19 cellular contexts compared by ENCODE assay signal in genomic region chr4:1970926-1971325, GRCh38. TPM values are rescaled to one million over a fixed set of nuclear protein-coding genes. Genes with fewer than 3 reads are reported as not detected.
DNase-seq lines count a peak whose midpoint lies in the region; ATAC-seq and TF ChIP-seq lines count a peak whose summit lies in the region.
"Had no signal": no experiment of that assay in that cellular context is flagged by ENCODE, and none has a peak within 500 bp of the region (broad histone marks: within the 10 kb centered on the region; RNA-seq: fewer than 3 reads in every experiment).

No MANE protein-coding gene starts in this region.

- no peak for DNase-seq in MCF 10A (ENCODE audit: unreplicated experiment)
- DNase-seq in breast epithelium (ENCODE audit: low spot score in 2 of 2), result no peak
- no peak for DNase-seq in nephron progenitor cell
- DNase-seq in HuH-7 (ENCODE audit: low spot score), result no peak
- no peak for DNase-seq in GM20000 (ENCODE audit: low spot score)
- DNase-seq: COR-L47, DMS 273 treated with DMSO at 0.1 percent for 48 hours, DMS53, DND-41, EL, H9, IMR-90 had no signal

- H3K4me3 ChIP-seq in breast epithelium, result no peak overlapping the region
- H3K4me3 ChIP-seq: BLaER1 treated with 17β-estradiol and CSF1 and Interleukin-3, amounts not matched to agents 10 nM and 100 nM; GM12878 had no signal

- intact Hi-C loops in MCF 10A (cut with micrococcal nuclease) (no loop called here), breast epithelium (cut with DNase I; ENCODE audit: low total_unique reads) (no loop called here)

- ATAC-seq in HG03175 (IDR thresholded peaks at IDR 0.05; ENCODE audit: unreplicated experiment), result no peak
- ATAC-seq: GM12878 had no signal

- H3K4me3 Mint-ChIP-seq in MCF 10A (ENCODE audit: unreplicated experiment) (no peak overlapping the region), nephron progenitor cell (no peak overlapping the region)
- H3K4me3 Mint-ChIP-seq: B cell; CD8-positive, alpha-beta memory T cell; H9 had no signal

- H3K27me3 ChIP-seq in breast epithelium, result no peaks in the 10 kb centered on the region
- H3K27me3 ChIP-seq: BLaER1 treated with 17β-estradiol and CSF1 and Interleukin-3, amounts not matched to agents 10 nM and 100 nM had no signal

- H3K27me3 Mint-ChIP-seq in MCF 10A (ENCODE audit: insufficient read depth, unreplicated experiment), result no peaks in the 10 kb centered on the region
- no peaks in the 10 kb centered on the region for H3K27me3 Mint-ChIP-seq in nephron progenitor cell (ENCODE audit: low read depth, poor library complexity)
- H3K27me3 Mint-ChIP-seq: B cell; CD8-positive, alpha-beta memory T cell had no signal

- H3K9me3 ChIP-seq in breast epithelium, result no peaks in the 10 kb centered on the region
- H3K9me3 ChIP-seq: BLaER1 treated with 17β-estradiol and CSF1 and Interleukin-3, amounts not matched to agents 10 nM and 100 nM had no signal

- BruUV-seq in MCF 10A (replicated peaks; lab: Mats Ljungman, UMichigan), result no TSS peak

- peaks cover 40% of the 10 kb centered on the region for H3K36me3 Mint-ChIP-seq in MCF 10A (ENCODE audit: insufficient read depth, unreplicated experiment)
- H3K36me3 Mint-ChIP-seq in nephron progenitor cell (ENCODE audit: low read depth), result peaks cover 88% of the 10 kb centered on the region

- no peak for TF ChIP-seq POLR2A in breast epithelium (IDR thresholded peaks at IDR 0.05)

- H3K27ac Mint-ChIP-seq in MCF 10A (ENCODE audit: low read depth, unreplicated experiment) (peak overlapping the region; percentile 77), nephron progenitor cell (peak overlapping the region; percentile 93)
- H3K27ac Mint-ChIP-seq: B cell had no signal

- H3K36me3 ChIP-seq in breast epithelium, result no peaks in the 10 kb centered on the region

- H3K4me1 ChIP-seq in breast epithelium, result no peaks in the 10 kb centered on the region
- H3K4me1 ChIP-seq: BLaER1 treated with 17β-estradiol and CSF1 and Interleukin-3, amounts not matched to agents 10 nM and 100 nM had no signal

- H3K9me3 Mint-ChIP-seq in MCF 10A (ENCODE audit: unreplicated experiment), result no peaks in the 10 kb centered on the region
- H3K9me3 Mint-ChIP-seq in nephron progenitor cell, result no peaks in the 10 kb centered on the region
- H3K9me3 Mint-ChIP-seq: CD8-positive, alpha-beta memory T cell; H9 had no signal

- TF ChIP-seq CTCF in MCF 10A (IDR thresholded peaks at IDR 0.05; ENCODE audit: unreplicated experiment) (no peak), breast epithelium (IDR thresholded peaks at IDR 0.05) (no peak), nephron progenitor cell (IDR thresholded peaks at IDR 0.05) (no peak), GM20000 (IDR thresholded peaks at IDR 0.05; ENCODE audit: extremely low read depth, missing control alignments) (no peak)

- CTCF ChIA-PET in MCF 10A (lab: Yijun Ruan, JAX), result interaction anchor here (0.6 kb wide), 1 partner anchor 108 kb away, joined by 3 read pairs; no protein-coding TSS in a partner anchor

- POLR2A ChIA-PET in MCF 10A (lab: Yijun Ruan, JAX), result interaction anchor here (1.2 kb wide), 1 partner anchor 25 kb away, joined by 3 read pairs; no protein-coding TSS in a partner anchor

- no peak overlapping the region for H3K27ac ChIP-seq in breast epithelium
- H3K27ac ChIP-seq in angular gyrus (ENCODE audit: low read depth, low read length), result peak overlapping the region; percentile 67
- H3K27ac ChIP-seq: BLaER1 treated with 17β-estradiol and CSF1 and Interleukin-3, amounts not matched to agents 10 nM and 100 nM; HL-60 had no signal

- H3K4me1 Mint-ChIP-seq in MCF 10A (ENCODE audit: insufficient read depth, unreplicated experiment), result no peaks in the 10 kb centered on the region
- H3K4me1 Mint-ChIP-seq in nephron progenitor cell, result no peaks in the 10 kb centered on the region
- H3K4me1 Mint-ChIP-seq: B cell, H9 had no signal

RNA-seq across cellular contexts. Expression of gene NELFA, which starts 37.8 kb away (rescaled TPM):
- total RNA-seq in MCF 10A (2022) (30.1 and 36.2 TPM in 2 replicates), breast epithelium (10 to 100 TPM; 14.1 to 22.0 (median 18.4) TPM)
